Comparison of ENCODE assay signal across 22 cellular contexts in the genomic region with DNA sequence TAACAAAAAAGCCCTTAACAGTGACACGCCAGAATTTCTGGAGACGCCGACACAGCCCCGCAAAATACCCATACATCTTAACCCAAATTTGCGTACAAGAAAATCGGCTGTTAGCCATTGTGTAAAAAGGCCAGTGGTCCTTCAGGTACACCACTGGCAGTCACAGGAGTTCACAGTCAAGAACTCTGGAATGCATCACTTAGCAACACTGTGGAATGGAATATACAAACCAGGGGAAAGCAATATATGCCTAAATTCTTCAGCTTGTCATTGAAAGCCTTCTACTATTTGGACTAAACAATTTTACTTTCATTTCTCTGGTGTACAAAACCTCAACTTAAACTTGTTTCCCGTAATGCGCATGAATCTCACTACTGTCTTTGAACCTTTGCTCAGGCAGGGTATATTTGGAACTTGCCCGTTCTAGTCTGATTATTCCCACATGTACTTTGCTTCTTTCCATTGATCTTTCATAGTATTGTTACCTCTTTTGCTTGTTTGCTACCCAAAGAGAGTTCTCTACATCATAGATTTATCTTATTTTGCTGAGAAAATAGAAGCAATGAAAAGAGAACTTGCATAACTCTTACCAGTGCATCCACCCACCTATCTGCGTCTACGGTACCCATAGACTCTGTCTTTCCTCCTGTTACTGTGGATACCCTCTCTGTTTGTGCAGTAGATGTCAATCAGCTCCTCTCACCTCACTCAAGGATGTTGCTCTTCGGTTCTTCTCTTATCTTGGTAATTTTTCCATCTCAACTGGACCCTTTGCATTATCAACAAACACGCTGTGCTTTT. TPM values are rescaled to one million over a fixed set of nuclear protein-coding genes. Genes with fewer than 3 reads are reported as not detected.
DNase-seq lines count a peak whose midpoint lies in the region; ATAC-seq and TF ChIP-seq lines count a peak whose summit lies in the region.
"Had no signal": no experiment of that assay in that cellular context is flagged by ENCODE, and none has a peak within 500 bp of the region (broad histone marks: within the 10 kb centered on the region; RNA-seq: fewer than 3 reads in every experiment).

A gene (minus strand): TSS at position 178 of the 801 bp plus-strand sequence. CDS start 60 bp downstream, at position 118.

- no peaks in the 10 kb centered on the region for H3K27me3 ChIP-seq in CD8-positive, alpha-beta T cell (ENCODE audit: insufficient read depth, low read length)
- no peaks in the 10 kb centered on the region for H3K27me3 ChIP-seq in body of pancreas
- H3K27me3 ChIP-seq: testis had no signal

- peaks cover 33% of the 10 kb centered on the region for H3K4me1 Mint-ChIP-seq in activated CD4-positive, alpha-beta T cell treated with anti-CD3 and anti-CD28 coated beads for 36 hours
- peaks cover 10% of the 10 kb centered on the region for H3K4me1 Mint-ChIP-seq in CD8-positive, alpha-beta T cell (ENCODE audit: low read depth)
- H3K4me1 Mint-ChIP-seq in naive thymus-derived CD8-positive, alpha-beta T cell, result peaks cover 0 to 14% (median 11%) of the 10 kb centered on the region in 4 donors

- no peaks in the 10 kb centered on the region for H3K36me3 ChIP-seq in CD8-positive, alpha-beta T cell (ENCODE audit: insufficient read depth, low read length)
- no peaks in the 10 kb centered on the region for H3K36me3 ChIP-seq in body of pancreas (replicated peaks in 1 of 2; ENCODE audit: insufficient read depth in 1 of 2, low read depth in 2 of 2)

- no peaks in the 10 kb centered on the region for H3K9me3 Mint-ChIP-seq in activated CD4-positive, alpha-beta T cell treated with anti-CD3 and anti-CD28 coated beads for 36 hours (ENCODE audit: low read depth)
- H3K9me3 Mint-ChIP-seq in CD8-positive, alpha-beta T cell, result no peaks in the 10 kb centered on the region
- H3K9me3 Mint-ChIP-seq in naive thymus-derived CD8-positive, alpha-beta T cell, result peaks cover 0 to 1% (median 0%) of the 10 kb centered on the region in 9 donors

- H3K4me3 ChIP-seq in CD8-positive, alpha-beta T cell (ENCODE audit: low read depth, low read length), result no peak within 1 kb of the TSS
- H3K4me3 ChIP-seq in body of pancreas, result no peak within 1 kb of the TSS
- H3K4me3 ChIP-seq: lung, psoas muscle, testis had no signal

- H3K27ac ChIP-seq in CD8-positive, alpha-beta T cell (ENCODE audit: low read depth, low read length), result no peak within 1 kb of the TSS
- peak within 1 kb of the TSS; percentile 50 to 74 (median 66) for H3K27ac ChIP-seq in body of pancreas
- H3K27ac ChIP-seq: psoas muscle, testis had no signal

- no peaks in the 10 kb centered on the region for H3K9me3 ChIP-seq in CD8-positive, alpha-beta T cell (ENCODE audit: low read length)
- H3K9me3 ChIP-seq in body of pancreas, result no peaks in the 10 kb centered on the region
- H3K9me3 ChIP-seq: psoas muscle, testis had no signal

- H3K4me1 ChIP-seq in CD8-positive, alpha-beta T cell (ENCODE audit: insufficient read depth, low read length), result no peaks in the 10 kb centered on the region
- H3K4me1 ChIP-seq in body of pancreas, result peaks cover 32% of the 10 kb centered on the region
- H3K4me1 ChIP-seq: psoas muscle had no signal

- intact Hi-C loops in activated CD4-positive, alpha-beta T cell treated with anti-CD3 and anti-CD28 coated beads for 36 hours (cut with DNase I, micrococcal nuclease), result loop anchor here in 1 of 2 experiments (5.0 kb wide), 1 partner anchor 273 kb away; no protein-coding TSS in a partner anchor
- intact Hi-C loops in CD8-positive, alpha-beta T cell (cut with DNase I, micrococcal nuclease), result no loop called here
- intact Hi-C loops in body of pancreas (cut with DNase I), result no loop called here

- ATAC-seq in activated CD4-positive, alpha-beta T cell treated with anti-CD3 and anti-CD28 coated beads for 36 hours, result peak; percentile 42
- ATAC-seq in CD8-positive, alpha-beta T cell, result no peak
- ATAC-seq in body of pancreas (no peak), GM21528 (IDR thresholded peaks at IDR 0.05; ENCODE audit: low FRiP score, unreplicated experiment) (no peak)
- ATAC-seq in naive thymus-derived CD8-positive, alpha-beta T cell, result no peak
- ATAC-seq: activated CD4-positive, CD25-positive, alpha-beta regulatory T cell treated with anti-CD3 and anti-CD28 coated beads, Interleukin-2, amount 50 U/mL, for 24 hours; psoas muscle had no signal

- H3K4me3 Mint-ChIP-seq in activated CD4-positive, alpha-beta T cell treated with anti-CD3 and anti-CD28 coated beads for 36 hours, result no peak within 1 kb of the TSS
- no peak within 1 kb of the TSS for H3K4me3 Mint-ChIP-seq in CD8-positive, alpha-beta T cell
- peak within 1 kb of the TSS in 1 of 10 donors; percentile 20 for H3K4me3 Mint-ChIP-seq in naive thymus-derived CD8-positive, alpha-beta T cell

- CTCF ChIA-PET in activated CD4-positive, alpha-beta T cell treated with anti-CD3 and anti-CD28 coated beads for 36 hours (lab: Charles Lee), result interaction anchor here (0.6 to 1.3 kb wide), 4 partner anchors 9 to 221 kb away, joined by 3 read pairs; no protein-coding TSS in a partner anchor
- CTCF ChIA-PET in CD8-positive, alpha-beta T cell (lab: Charles Lee), result interaction anchor here (2.0 kb wide), 1 partner anchor 219 kb away, joined by 5 read pairs; no protein-coding TSS in a partner anchor

- no peaks in the 10 kb centered on the region for H3K27me3 Mint-ChIP-seq in activated CD4-positive, alpha-beta T cell treated with anti-CD3 and anti-CD28 coated beads for 36 hours
- no peaks in the 10 kb centered on the region for H3K27me3 Mint-ChIP-seq in CD8-positive, alpha-beta T cell (ENCODE audit: low read depth)
- no peaks in the 10 kb centered on the region for H3K27me3 Mint-ChIP-seq in naive thymus-derived CD8-positive, alpha-beta T cell

- no peak for TF ChIP-seq POLR2A in body of pancreas (IDR thresholded peaks at IDR 0.05)

- no peak for TF ChIP-seq CTCF in CD8-positive, alpha-beta T cell (IDR thresholded peaks at IDR 0.05)
- no peak for TF ChIP-seq CTCF in body of pancreas (IDR thresholded peaks at IDR 0.05)

- 57 to 68% methylated on average over 13 of the region's 13 CpGs for whole genome bisulfite sequencing in body of pancreas, 2 donors

- POLR2A ChIA-PET in activated CD4-positive, alpha-beta T cell treated with anti-CD3 and anti-CD28 coated beads for 36 hours (lab: Charles Lee), result no interaction called here
- POLR2A ChIA-PET in CD8-positive, alpha-beta T cell (lab: Charles Lee), result interaction anchor here (0.7 to 1.3 kb wide), 3 partner anchors 8 to 228 kb away, joined by 3 to 4 read pairs (median 3); no protein-coding TSS in a partner anchor
- POLR2A ChIA-PET in naive thymus-derived CD8-positive, alpha-beta T cell (lab: Charles Lee), result no interaction called here

- H3K36me3 Mint-ChIP-seq in activated CD4-positive, alpha-beta T cell treated with anti-CD3 and anti-CD28 coated beads for 36 hours (ENCODE audit: low read depth), result peaks cover 16% of the 10 kb centered on the region
- H3K36me3 Mint-ChIP-seq in CD8-positive, alpha-beta T cell, result peaks cover 31% of the 10 kb centered on the region
- H3K36me3 Mint-ChIP-seq in naive thymus-derived CD8-positive, alpha-beta T cell, result peaks cover 0 to 35% (median 9%) of the 10 kb centered on the region in 3 donors

- H3K27ac Mint-ChIP-seq in activated CD4-positive, alpha-beta T cell treated with anti-CD3 and anti-CD28 coated beads for 36 hours, result peak within 1 kb of the TSS; percentile 64
- peak within 1 kb of the TSS; percentile 82 for H3K27ac Mint-ChIP-seq in CD8-positive, alpha-beta T cell
- peak within 1 kb of the TSS in 9 of 10 donors; percentile 0 to 88 (median 51) for H3K27ac Mint-ChIP-seq in naive thymus-derived CD8-positive, alpha-beta T cell

- DNase-seq in activated CD4-positive, alpha-beta T cell treated with anti-CD3 and anti-CD28 coated beads for 36 hours, result no peak
- DNase-seq in activated CD4-positive, alpha-beta T cell treated with anti-CD3 and anti-CD28 coated beads for 1 hour, result no peak
- DNase-seq in CD8-positive, alpha-beta T cell, result no peak
- DNase-seq in body of pancreas, result no peak
- DNase-seq in naive thymus-derived CD8-positive, alpha-beta T cell, result no peak
- no peak for DNase-seq in AG08396 (ENCODE audit: low spot score)
- no peak for DNase-seq in ureter (ENCODE audit: low spot score)
- DNase-seq: C1 segment of cervical spinal cord; DMS53; effector CD4-positive, alpha-beta T cell; glutamatergic neuron; NCI-H146; NCI-H82; psoas muscle; SIG-M5; stimulated activated CD4-positive, alpha-beta T cell treated with anti-CD3 and anti-CD28 coated beads, Interleukin-12 subunit alpha, Interleukin-12 subunit beta, amount 100 ng/mL, for 4 hours; testis had no signal

RNA-seq across cellular contexts. Expression of the gene that starts here (rescaled TPM):
- total RNA-seq in activated CD4-positive, alpha-beta T cell treated with anti-CD3 and anti-CD28 coated beads for 36 hours, result not detected
- under 1 TPM in 1 of 2 experiments, not detected in 1; 0.44 TPM for total RNA-seq in CD8-positive, alpha-beta T cell
- total RNA-seq in body of pancreas (not detected), ureter (not detected)
- total RNA-seq in naive thymus-derived CD8-positive, alpha-beta T cell, result 1 to 10 TPM; 4.5 to 7.1 TPM
- polyA plus RNA-seq in naive thymus-derived CD8-positive, alpha-beta T cell, result under 1 TPM in 2 of 3 donors, not detected in 1; 0.26 to 0.27 TPM
- total RNA-seq: cardiac septum, myocyte, psoas muscle had no signal
- polyA plus RNA-seq: psoas muscle had no signal

Comparison
In these comparisons a context has a peak if more than half of its experiments do, and no peak if none do; other contexts are left out.
1. Peak in ATAC-seq in activated CD4-positive, alpha-beta T cell treated with anti-CD3 and anti-CD28 coated beads for 36 hours; RNA of the gene not detected or under 1 TPM.